ENCODE assay signal across 10 cellular contexts in genomic region chr7:24762771-24763170, GRCh38. TPM values are rescaled to one million over a fixed set of nuclear protein-coding genes. Genes with fewer than 3 reads are reported as not detected.
"Had no signal": no experiment of that assay in that cellular context is flagged by ENCODE, and none has a peak within 500 bp of the region (broad histone marks: within the 10 kb centered on the region; RNA-seq: fewer than 3 reads in every experiment).

No MANE protein-coding gene starts in this region.

- H3K4me3 ChIP-seq: GM23338, HAP-1 had no signal

- ATAC-seq: GM23338, HCT116 had no signal

- H3K4me2 ChIP-seq: GM23338, KMS-11 had no signal

- H3K36me3 ChIP-seq: HAP-1 had no signal

- H3K9me3 Mint-ChIP-seq: GM23338, HFFc6 had no signal

- H2AFZ ChIP-seq: GM23338 had no signal

- H3K27ac ChIP-seq: KMS-11 had no signal

- H3K27ac Mint-ChIP-seq: GM23338, HFFc6 had no signal

- H3K9ac ChIP-seq: KMS-11 had no signal

- H3K4me3 Mint-ChIP-seq: GM23338, HFFc6 had no signal

- FAIRE-seq: HTR-8/SVneo had no signal

- H3K9me3 ChIP-seq: HAP-1 had no signal

- DNase-seq: H7, HFFc6, IMR-90, KBM-7 had no signal

RNA-seq across cellular contexts. Expression of gene GSDME, which starts 5.5 kb away (rescaled TPM):
- total RNA-seq: HT-29 had no signal
